8 cellular contexts compared by ENCODE assay signal in genomic region chr6:14066782-14067406, GRCh38. TPM values are rescaled to one million over a fixed set of nuclear protein-coding genes. Genes with fewer than 3 reads are reported as not detected.
A peak's percentile ranks its signal among the peaks of the same experiment; 100 is the strongest.
DNase-seq lines count a peak whose midpoint lies in the region; ATAC-seq and TF ChIP-seq lines count a peak whose summit lies in the region.

No MANE protein-coding gene starts in this region.

- peak; percentile 15 for DNase-seq in stimulated activated CD4-positive, alpha-beta T cell treated with anti-CD3 and anti-CD28 coated beads, Interleukin-4, amount 100 ng/mL, for 24 hours
- DNase-seq in stimulated activated CD4-positive, alpha-beta T cell treated with anti-CD3 and anti-CD28 coated beads, Interleukin-4, amount 100 ng/mL, for 4 hours = no peak
- DNase-seq in NCI-H526 treated with DMSO at 0.1 percent for 48 hours (lab: John Stamatoyannopoulos, UW) (peak; percentile 72), astrocyte of the cerebellum (ENCODE audit: low read depth) (peak; percentile 84), hepatic stellate cell (ENCODE audit: low spot score) (peak; percentile 31), skeletal muscle cell (ENCODE audit: low read depth) (peak; percentile 36), mesenteric fat pad (ENCODE audit: low spot score) (no peak)

- H3K4me3 ChIP-seq in astrocyte of the cerebellum (ENCODE audit: low read depth, low read length) = no peak overlapping the region
- no peak overlapping the region for H3K4me3 ChIP-seq in skeletal muscle cell (ENCODE audit: low read depth, low read length)

- in situ Hi-C loops in astrocyte of the cerebellum (cut with HindIII; ENCODE audit: low sequenced_read_pairs) = loop anchor here (25.0 kb wide), 1 partner anchor 155 kb away; the partner anchor contains the start of gene RNF182

- peak; percentile 55 for ATAC-seq in HG03432 (IDR thresholded peaks at IDR 0.05; ENCODE audit: unreplicated experiment)

- peak; percentile 59 for TF ChIP-seq CTCF in astrocyte of the cerebellum (IDR thresholded peaks at IDR 0.05; ENCODE audit: low read depth, low read length, missing control alignments)

RNA-seq across cellular contexts. Expression of gene CD83, which starts 50.7 kb away (rescaled TPM):
- 12.9 TPM for total RNA-seq in mesenteric fat pad

Comparison
In these comparisons a context has a peak if more than half of its experiments do, and no peak if none do; other contexts are left out.
1. DNase-seq: peak in stimulated activated CD4-positive, alpha-beta T cell treated with anti-CD3 and anti-CD28 coated beads, Interleukin-4, amount 100 ng/mL, for 24 hours (single experiment), NCI-H526 treated with DMSO at 0.1 percent for 48 hours (single experiment), astrocyte of the cerebellum (single experiment), hepatic stellate cell (single experiment) and skeletal muscle cell (single experiment); none in stimulated activated CD4-positive, alpha-beta T cell treated with anti-CD3 and anti-CD28 coated beads, Interleukin-4, amount 100 ng/mL, for 4 hours (0 of 2) and mesenteric fat pad (single experiment).